4 cellular contexts compared by ENCODE assay signal in the genomic region with DNA sequence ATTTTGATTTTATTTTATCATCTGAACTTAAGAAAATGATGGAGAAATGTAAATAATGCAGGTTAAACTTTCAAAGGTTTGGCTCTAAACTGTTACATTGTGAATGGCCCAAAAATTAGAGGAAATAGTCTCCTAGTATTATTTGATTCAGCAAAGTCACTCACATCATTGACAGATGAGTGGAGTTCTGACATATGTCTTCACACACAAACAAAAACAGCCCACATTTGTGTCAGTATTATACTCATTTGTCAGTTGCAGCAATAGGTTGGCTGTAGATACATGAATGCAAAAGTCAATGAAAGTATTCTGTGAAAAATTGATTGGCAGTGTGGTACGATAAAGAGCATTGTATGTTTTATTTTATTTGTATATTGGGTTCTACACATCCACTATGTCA.
"Had no signal": no experiment of that assay in that cellular context is flagged by ENCODE, and none has a peak within 500 bp of the region (broad histone marks: within the 10 kb centered on the region; RNA-seq: fewer than 3 reads in every experiment).

No MANE protein-coding gene starts in this region.

- H3K27ac ChIP-seq: GM23248 had no signal

- H3K4me3 ChIP-seq: GM23248, GM23338, HAP-1 had no signal

- H2AFZ ChIP-seq: GM23248, GM23338 had no signal

- H3K9ac ChIP-seq: GM23248 had no signal

- H3K9me3 ChIP-seq: HAP-1 had no signal

- H3K36me3 ChIP-seq: HAP-1 had no signal

- H3K4me2 ChIP-seq: GM23338 had no signal

- ATAC-seq: GM23338, HCT116 had no signal
